ENCODE assay signal across 4 cellular contexts in the genomic region with DNA sequence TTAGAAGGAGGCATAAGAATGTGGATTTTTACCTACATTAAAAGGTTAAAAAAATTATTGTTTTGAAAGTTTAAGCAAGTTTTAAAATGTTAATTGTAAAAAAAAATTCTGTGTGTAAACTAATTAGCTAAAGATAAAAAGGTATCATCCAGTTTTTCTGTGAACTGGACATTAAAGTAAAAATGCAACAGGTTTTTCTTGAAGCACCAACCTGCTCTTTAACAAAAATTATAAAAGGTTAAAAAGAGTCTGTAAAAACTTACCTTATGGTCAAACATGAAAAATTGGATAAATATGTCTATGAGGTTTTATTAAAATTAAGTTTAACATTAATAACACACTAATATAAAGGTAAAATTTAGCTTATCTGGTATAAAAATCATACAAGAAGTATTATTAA. TPM values are rescaled to one million over a fixed set of nuclear protein-coding genes. Genes with fewer than 3 reads are reported as not detected.
"Had no signal": no experiment of that assay in that cellular context is flagged by ENCODE, and none has a peak within 500 bp of the region (broad histone marks: within the 10 kb centered on the region; RNA-seq: fewer than 3 reads in every experiment).

No MANE protein-coding gene starts in this region.

RNA-seq across cellular contexts. Expression of a gene that starts 48.7 kb away (rescaled TPM):
- total RNA-seq: PC-3, Right ventricle myocardium inferior, SJSA1, SK-MEL-5 had no signal
